ENCODE assay signal across 8 cellular contexts in genomic region chr2:136117391-136117841, GRCh38. TPM values are rescaled to one million over a fixed set of nuclear protein-coding genes. Genes with fewer than 3 reads are reported as not detected.
DNase-seq lines count a peak whose midpoint lies in the region; ATAC-seq and TF ChIP-seq lines count a peak whose summit lies in the region.

No MANE protein-coding gene starts in this region.

- H3K4me3 Mint-ChIP-seq in activated naive CD8-positive, alpha-beta T cell treated with anti-CD3 and anti-CD28 coated beads, Interleukin-2, amount 10 ng/mL, durations not matched to agents 7 days and 5 days, result peak overlapping the region; percentile 98

- under 1% methylated on average over 35 of the region's 35 CpGs for WGBS in right cardiac atrium

- H3K4me3 ChIP-seq in ACC112 (ENCODE audit: low read depth, low read length) (peak overlapping the region; percentile 67), PC-9 (no peak overlapping the region), right cardiac atrium (ENCODE audit: low read length) (peak overlapping the region; percentile 65), rectal smooth muscle tissue (ENCODE audit: low read length) (peak overlapping the region; percentile 81)

- BruUV-seq in PC-9 (replicated peaks; lab: Mats Ljungman, UMichigan), result TSS peak; percentile 52

- DNase-seq in PC-9 (no peak), right cardiac atrium (peak; percentile 43 to 79 (median 76)), LoVo (ENCODE audit: low spot score) (no peak)
- no peak for DNase-seq in activated naive CD8-positive, alpha-beta T cell treated with anti-CD3 and anti-CD28 coated beads, Interleukin-2, amount 10 ng/mL, durations not matched to agents 7 days and 5 days

- H3K4me1 Mint-ChIP-seq in activated naive CD8-positive, alpha-beta T cell treated with anti-CD3 and anti-CD28 coated beads, Interleukin-2, amount 10 ng/mL, durations not matched to agents 7 days and 5 days, result peaks cover 46% of the 10 kb centered on the region

- H3K9me2 ChIP-seq in PC-9 (ENCODE audit: insufficient read depth), result no peaks in the 10 kb centered on the region

- H3F3A ChIP-seq in PC-9 (ENCODE audit: insufficient read depth, low read depth), result no peaks in the 10 kb centered on the region

- peak overlapping the region; percentile 59 for H3K9ac ChIP-seq in rectal smooth muscle tissue (ENCODE audit: low read length)

- peak overlapping the region; percentile 99 for H3K27ac Mint-ChIP-seq in activated naive CD8-positive, alpha-beta T cell treated with anti-CD3 and anti-CD28 coated beads, Interleukin-2, amount 10 ng/mL, durations not matched to agents 7 days and 5 days

- H3K27me3 ChIP-seq in ACC112 (ENCODE audit: insufficient read depth, low read length) (peaks cover 99% of the 10 kb centered on the region), PC-9 (ENCODE audit: insufficient read depth, low read depth) (no peaks in the 10 kb centered on the region), right cardiac atrium (ENCODE audit: control insufficient read depth, insufficient read depth) (peaks cover 2% of the 10 kb centered on the region), rectal smooth muscle tissue (ENCODE audit: control insufficient read depth, insufficient read depth, low read length) (no peaks in the 10 kb centered on the region)

- H3K27me3 Mint-ChIP-seq in activated naive CD8-positive, alpha-beta T cell treated with anti-CD3 and anti-CD28 coated beads, Interleukin-2, amount 10 ng/mL, durations not matched to agents 7 days and 5 days, result no peaks in the 10 kb centered on the region

- CTCF ChIA-PET in PC-9 (lab: Charles Lee), result no interaction called here

- H3K36me3 ChIP-seq in ACC112 (ENCODE audit: insufficient read depth, low read length) (no peaks in the 10 kb centered on the region), PC-9 (ENCODE audit: low read depth) (no peaks in the 10 kb centered on the region), rectal smooth muscle tissue (ENCODE audit: control insufficient read depth, insufficient read depth, low read length) (no peaks in the 10 kb centered on the region)

- H4K20me1 ChIP-seq in PC-9 (ENCODE audit: insufficient read depth), result no peaks in the 10 kb centered on the region

- H3K27ac ChIP-seq in ACC112 (ENCODE audit: low read depth, low read length), result no peak overlapping the region
- H3K27ac ChIP-seq in PC-9, result no peak overlapping the region
- H3K27ac ChIP-seq in right cardiac atrium (ENCODE audit: low read length), result no peak overlapping the region
- no peak overlapping the region for H3K27ac ChIP-seq in rectal smooth muscle tissue (ENCODE audit: low read depth, low read length)

- TF ChIP-seq CTCF in PC-9 (conservative IDR thresholded peaks at IDR 0.05), result no peak

- H2AFZ ChIP-seq in ACC112 (ENCODE audit: low read length, unreplicated experiment) (no peak overlapping the region), PC-9 (no peak overlapping the region)

- H3K9me3 Mint-ChIP-seq in activated naive CD8-positive, alpha-beta T cell treated with anti-CD3 and anti-CD28 coated beads, Interleukin-2, amount 10 ng/mL, durations not matched to agents 7 days and 5 days, result no peaks in the 10 kb centered on the region

- H3K4me1 ChIP-seq in ACC112 (ENCODE audit: control insufficient read depth, insufficient read depth, low read length, unreplicated experiment), result no peaks in the 10 kb centered on the region
- no peaks in the 10 kb centered on the region for H3K4me1 ChIP-seq in PC-9 (replicated peaks; ENCODE audit: insufficient read depth)
- no peaks in the 10 kb centered on the region for H3K4me1 ChIP-seq in right cardiac atrium (ENCODE audit: control insufficient read depth, insufficient read depth, low read length)
- H3K4me1 ChIP-seq in rectal smooth muscle tissue (ENCODE audit: control insufficient read depth, insufficient read depth, low read length), result no peaks in the 10 kb centered on the region

- POLR2A ChIA-PET in PC-9 (lab: Charles Lee; ENCODE audit: unreplicated experiment), result no interaction called here
- POLR2A ChIA-PET in activated naive CD8-positive, alpha-beta T cell treated with anti-CD3 and anti-CD28 coated beads, Interleukin-2, amount 10 ng/mL, durations not matched to agents 7 days and 5 days (lab: Charles Lee), result interaction anchor here (0.6 to 1.7 kb wide), 16 partner anchors 9 to 265 kb away, joined by 3 to 34 read pairs (median 6); partner anchors contain the start of gene DARS1

- peak; percentile 28 for ATAC-seq in GM18867 (IDR thresholded peaks at IDR 0.05; ENCODE audit: unreplicated experiment)
- peak; percentile 22 for ATAC-seq in HG03139 (IDR thresholded peaks at IDR 0.05; ENCODE audit: unreplicated experiment)
- peak; percentile 3 for ATAC-seq in activated naive CD8-positive, alpha-beta T cell treated with anti-CD3 and anti-CD28 coated beads, Interleukin-2, amount 10 ng/mL, durations not matched to agents 7 days and 5 days (ENCODE audit: low read depth)
- ATAC-seq in right cardiac atrium, result peak; percentile 30 to 40

- H3K9me3 ChIP-seq in PC-9 (ENCODE audit: insufficient read depth, low read depth) (no peaks in the 10 kb centered on the region; the same call in 1 of the 2 replicates), right cardiac atrium (ENCODE audit: control insufficient read depth, low read length) (no peaks in the 10 kb centered on the region)

- intact Hi-C loops in PC-9 (cut with micrococcal nuclease; ENCODE audit: unreplicated experiment) (loop anchor here (5.0 kb wide), 2 partner anchors 130 to 200 kb away; partner anchors contain the start of gene DARS1), right cardiac atrium (cut with DNase I) (loop anchor here in 1 of 4 donors (10.0 kb wide), 1 partner anchor 203 kb away; no protein-coding TSS in a partner anchor)

- H3K79me2 ChIP-seq in ACC112 (ENCODE audit: control insufficient read depth, insufficient read depth, low read length, unreplicated experiment) (no peaks in the 10 kb centered on the region), PC-9 (ENCODE audit: low read depth) (no peaks in the 10 kb centered on the region)

- H3K36me3 Mint-ChIP-seq in activated naive CD8-positive, alpha-beta T cell treated with anti-CD3 and anti-CD28 coated beads, Interleukin-2, amount 10 ng/mL, durations not matched to agents 7 days and 5 days, result peaks cover 44% of the 10 kb centered on the region

- H3K4me2 ChIP-seq in PC-9, result no peak overlapping the region

RNA-seq across cellular contexts. Expression of gene CXCR4, which starts 0.5 kb away (rescaled TPM):
- total RNA-seq in PC-9 (2021), result 0.70 and 1.1 TPM in 2 replicates
- 100 to 1,000 TPM; 288 to 293 TPM for total RNA-seq in activated naive CD8-positive, alpha-beta T cell treated with anti-CD3 and anti-CD28 coated beads, Interleukin-2, amount 10 ng/mL, durations not matched to agents 7 days and 5 days
- 1 to 10 TPM; 2.2 to 3.6 (median 3.4) TPM for total RNA-seq in right cardiac atrium
- 3.8 TPM for polyA plus RNA-seq in right cardiac atrium

Comparison
In these comparisons a context has a peak if more than half of its experiments do, and no peak if none do; other contexts are left out.
1. DNase-seq: peak in right cardiac atrium (3 of 3); none in PC-9 (0 of 2), activated naive CD8-positive, alpha-beta T cell treated with anti-CD3 and anti-CD28 coated beads, Interleukin-2, amount 10 ng/mL, durations not matched to agents 7 days and 5 days (single experiment) and LoVo (single experiment).
2. RNA of gene CXCR4, which starts 0.5 kb away (total RNA-seq): 288 to 293 TPM in activated naive CD8-positive, alpha-beta T cell treated with anti-CD3 and anti-CD28 coated beads, Interleukin-2, amount 10 ng/mL, durations not matched to agents 7 days and 5 days; 2.2 to 3.6 TPM in right cardiac atrium and 0.70 to 1.1 TPM in PC-9; every median in the first group is over 10 times any median in the second.
3. Peak in every context shown above with its lines, with median percentiles within 50 percentile points of each other: ATAC-seq.